ENCODE assay signal across 9 cellular contexts in the genomic region with DNA sequence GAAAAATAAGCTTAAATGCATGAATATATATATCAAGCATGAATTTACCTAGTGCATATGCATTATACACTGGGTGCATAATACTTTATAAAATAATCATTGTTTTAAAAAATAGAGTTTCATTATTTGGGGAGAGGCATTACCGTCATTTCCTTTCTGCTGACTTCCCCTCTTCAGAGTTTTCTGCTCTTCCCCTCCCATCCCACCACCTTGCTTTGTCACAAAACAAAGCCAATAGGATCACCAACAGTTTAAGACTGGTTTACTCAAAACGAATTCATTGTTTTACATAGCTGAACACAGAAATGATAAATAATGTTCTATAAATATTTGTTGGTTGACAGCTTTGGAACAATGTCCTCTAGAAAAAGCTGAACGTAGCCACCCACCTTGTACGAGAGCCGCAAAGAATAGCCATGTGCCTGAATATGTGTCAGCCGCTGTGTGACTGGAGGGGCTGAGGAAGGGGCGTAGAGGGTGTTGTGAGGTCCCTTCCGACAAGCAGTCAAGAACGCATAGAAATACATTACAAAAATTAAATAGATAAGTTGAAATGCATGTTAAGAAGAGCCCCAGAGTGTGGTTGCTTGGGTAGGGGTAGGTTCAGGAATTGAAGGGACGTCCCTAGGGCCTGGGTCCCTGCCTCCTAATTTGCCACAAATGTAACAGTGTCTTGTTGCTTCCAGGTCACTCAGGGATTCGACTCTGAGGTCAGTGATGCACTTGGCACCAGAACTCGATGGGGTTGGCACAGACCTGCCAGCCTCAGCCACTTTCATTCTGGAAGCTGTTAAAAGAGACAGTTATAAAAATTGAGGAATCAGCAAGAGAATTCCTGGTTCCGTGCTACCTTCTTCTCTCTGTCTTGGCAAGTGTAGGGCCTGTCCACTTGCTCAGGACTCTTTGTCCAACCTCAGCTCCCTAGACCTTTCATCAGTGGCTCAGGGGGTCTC. TPM values are rescaled to one million over a fixed set of nuclear protein-coding genes. Genes with fewer than 3 reads are reported as not detected.
"Had no signal": no experiment of that assay in that cellular context is flagged by ENCODE, and none has a peak within 500 bp of the region (broad histone marks: within the 10 kb centered on the region; RNA-seq: fewer than 3 reads in every experiment).

No MANE protein-coding gene starts in this region.

RNA-seq across cellular contexts. Expression of gene CCL3L1, which starts 9.5 kb away (rescaled TPM):
- total RNA-seq: activated CD4-positive, alpha-beta T cell treated with anti-CD3 and anti-CD28 coated beads, Interleukin-2, amount 10 ng/mL, durations not matched to agents 7 days and 5 days; colonic mucosa; fibroblast of lung; lung microvascular endothelial cell; right atrium auricular region; ureter had no signal
- polyA plus RNA-seq: fibroblast of lung; naive thymus-derived CD4-positive, alpha-beta T cell; psoas muscle had no signal

RNA-seq across cellular contexts. Expression of gene TBC1D3B, which starts 10.7 kb away (rescaled TPM):
- total RNA-seq: right atrium auricular region had no signal
- polyA plus RNA-seq: naive thymus-derived CD4-positive, alpha-beta T cell had no signal

RNA-seq across cellular contexts. Expression of gene CCL4L2, which starts 23.8 kb away (rescaled TPM):
- total RNA-seq: activated CD4-positive, alpha-beta T cell treated with anti-CD3 and anti-CD28 coated beads, Interleukin-2, amount 10 ng/mL, durations not matched to agents 7 days and 5 days; fibroblast of lung; lung microvascular endothelial cell; psoas muscle; subcutaneous adipose tissue had no signal
- polyA plus RNA-seq: fibroblast of lung; naive thymus-derived CD4-positive, alpha-beta T cell; psoas muscle had no signal
